7 cellular contexts compared by ENCODE assay signal in the genomic region with DNA sequence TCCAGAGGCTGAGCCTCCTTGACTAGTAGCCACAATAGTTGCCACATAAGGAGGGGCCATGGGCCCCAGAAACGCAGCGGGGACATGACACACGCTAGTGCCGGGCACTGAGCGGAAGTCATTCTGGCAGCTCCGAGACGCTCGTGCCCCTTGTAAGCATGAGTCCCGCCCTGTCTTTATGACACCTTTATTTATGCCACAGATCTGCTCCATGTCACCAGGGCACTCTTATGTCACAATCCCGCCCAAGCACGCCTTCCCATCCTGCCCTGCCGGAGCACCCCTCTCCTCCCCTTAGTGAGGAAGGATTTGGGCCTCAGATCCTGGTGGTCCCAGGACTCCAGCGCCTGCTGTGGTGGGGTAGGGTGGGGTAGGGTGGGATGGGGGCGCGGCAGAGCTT. TPM values are rescaled to one million over a fixed set of nuclear protein-coding genes. Genes with fewer than 3 reads are reported as not detected.
DNase-seq lines count a peak whose midpoint lies in the region; ATAC-seq and TF ChIP-seq lines count a peak whose summit lies in the region.
"Not testable (repeated sequence)": the region's sequence is repeated elsewhere in the genome, so short reads cannot be mapped to it uniquely, and the experiment has no call there.

No MANE protein-coding gene starts in this region.

- intact Hi-C loops in right cardiac atrium (cut with DNase I); spleen (cut with DNase I; ENCODE audit: low total_unique reads): not testable (repeated sequence)

- not testable (repeated sequence) for H3K27me3 ChIP-seq in right cardiac atrium (ENCODE audit: control insufficient read depth, insufficient read depth); neural progenitor cell; spleen (replicated peaks in 1 of 7)

- not testable (repeated sequence) for H3K27ac ChIP-seq in right cardiac atrium (ENCODE audit: low read length); neural progenitor cell; spleen

- WGBS in right cardiac atrium, result 95% methylated on average over 13 of the region's 15 CpGs
- WGBS in spleen, 5 donors, result 93 to 99% (median 95%) methylated on average over 11 to 15 of the region's 15 CpGs

- H3K4me2 ChIP-seq in neural progenitor cell, result not testable (repeated sequence)

- H3K27me3 Mint-ChIP-seq in chondrocyte (ENCODE audit: low read depth); neural progenitor cell (ENCODE audit: insufficient read depth, low read depth): not testable (repeated sequence)

- in situ Hi-C loops in G401 (cut with HindIII; ENCODE audit: low sequenced_read_pairs), result not testable (repeated sequence)

- H3K79me2 ChIP-seq in neural progenitor cell (ENCODE audit: low read depth), result not testable (repeated sequence)

- H3K9me3 ChIP-seq in right cardiac atrium (ENCODE audit: control insufficient read depth, low read length); neural progenitor cell (ENCODE audit: low read depth); spleen: not testable (repeated sequence)

- H3K36me3 Mint-ChIP-seq in chondrocyte (ENCODE audit: low read depth); neural progenitor cell: not testable (repeated sequence)

- TF ChIP-seq POLR2A in spleen (IDR thresholded peaks at IDR 0.05), result not testable (repeated sequence)

- not testable (repeated sequence) for H4K20me1 ChIP-seq in neural progenitor cell (ENCODE audit: low read depth)

- not testable (repeated sequence) for H3K4me1 Mint-ChIP-seq in chondrocyte (ENCODE audit: low read depth); neural progenitor cell

- H3K9me3 Mint-ChIP-seq in chondrocyte (ENCODE audit: low read depth); neural progenitor cell: not testable (repeated sequence)

- not testable (repeated sequence) for H3K4me3 Mint-ChIP-seq in chondrocyte (ENCODE audit: unreplicated experiment); neural progenitor cell

- not testable (repeated sequence) for H3F3A ChIP-seq in neural progenitor cell (ENCODE audit: low read depth)

- not testable (repeated sequence) for H3K9ac ChIP-seq in neural progenitor cell

- not testable (repeated sequence) for H3K4me3 ChIP-seq in right cardiac atrium (ENCODE audit: low read length); neural progenitor cell; spleen

- not testable (repeated sequence) for H3K36me3 ChIP-seq in neural progenitor cell, spleen

- not testable (repeated sequence) for TF ChIP-seq CTCF in chondrocyte (IDR thresholded peaks at IDR 0.05); neural progenitor cell (IDR thresholded peaks at IDR 0.05); spleen (IDR thresholded peaks at IDR 0.05 in 8 of 11, conservative IDR thresholded peaks at IDR 0.05 in 3 of 11)

- H2AFZ ChIP-seq in neural progenitor cell (replicated peaks), result not testable (repeated sequence)

- not testable (repeated sequence) for ATAC-seq in right cardiac atrium

- DNase-seq in G401 (ENCODE audit: low spot score) (peak; percentile 1), LoVo (ENCODE audit: low spot score) (peak; percentile 0), chondrocyte (ENCODE audit: low spot score) (peak; percentile 95), right cardiac atrium (peak; percentile 14 to 61 (median 22)), left kidney (ENCODE audit: low read depth, low spot score) (peak; percentile 18), spleen (peak; percentile 61)
- not testable (repeated sequence) for DNase-seq in neural progenitor cell (ENCODE audit: low spot score)

- not testable (repeated sequence) for H3K27ac Mint-ChIP-seq in chondrocyte (ENCODE audit: unreplicated experiment)
- peak overlapping the region; percentile 48 for H3K27ac Mint-ChIP-seq in neural progenitor cell

- not testable (repeated sequence) for H3K4me1 ChIP-seq in right cardiac atrium (ENCODE audit: control insufficient read depth, insufficient read depth, low read length); neural progenitor cell; spleen

RNA-seq across cellular contexts. Expression of a gene that starts 22.1 kb away (rescaled TPM):
- total RNA-seq in G401 (2014; rRNA removed; shearing (Covaris generic)), result 4.6 and 4.7 TPM in 2 replicates
- total RNA-seq in chondrocyte, result 15.6 to 25.6 TPM (median 17.5 TPM) in 3 replicates
- total RNA-seq in right cardiac atrium, result 10 to 100 TPM in 1 of 4 donors, 1 to 10 TPM in 3; 4.6 to 11.2 (median 7.4) TPM
- polyA plus RNA-seq in right cardiac atrium, result 2.0 TPM
- total RNA-seq in neural progenitor cell (ENCODE audit: low replicate concordance), result 5.4 and 5.6 TPM in 2 replicates
- 10 to 100 TPM in 5 of 7 donors, 1 to 10 TPM in 2; 7.6 to 44.8 (median 19.3) TPM for total RNA-seq in spleen
- 1 to 10 TPM; 1.8 to 2.8 (median 2.4) TPM for polyA plus RNA-seq in spleen
